In the genomic region with DNA sequence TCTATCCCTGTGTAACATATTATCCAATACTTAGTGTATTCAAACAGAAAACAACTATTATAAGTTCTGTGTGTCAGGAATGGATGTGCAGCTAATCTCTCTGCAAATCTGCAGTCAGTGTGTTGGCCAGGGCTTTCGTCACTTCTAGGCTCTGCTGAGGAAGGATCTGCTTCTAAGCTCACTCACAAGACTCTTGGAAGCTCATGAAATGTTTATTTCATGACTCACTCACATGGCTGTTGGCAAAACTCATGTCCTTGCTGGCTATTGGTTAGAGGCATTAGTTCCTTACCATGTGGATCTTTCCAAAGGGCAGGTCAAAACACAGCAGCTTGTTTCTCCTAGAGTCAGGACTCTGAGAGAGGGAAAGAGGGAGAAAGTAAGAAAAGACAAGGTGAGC, we compare ENCODE assay signal across 24 cellular contexts.
DNase-seq lines count a peak whose midpoint lies in the region; ATAC-seq and TF ChIP-seq lines count a peak whose summit lies in the region.
"Had no signal": no experiment of that assay in that cellular context is flagged by ENCODE, and none has a peak within 500 bp of the region (broad histone marks: within the 10 kb centered on the region; RNA-seq: fewer than 3 reads in every experiment).

No MANE protein-coding gene starts in this region.

- no peak for TF ChIP-seq POLR2A in gastroesophageal sphincter (IDR thresholded peaks at IDR 0.05)

- no peak overlapping the region for H3K4me3 Mint-ChIP-seq in stimulated activated naive B cell treated with anti-CD40 and anti-IgM and Interleukin-4, amounts not matched to agents 10 μg/mL and 1 μg/mL and 100 μg/mL, for 72 hours
- H3K4me3 Mint-ChIP-seq: activated CD8-positive, alpha-beta T cell treated with anti-CD3 and anti-CD28 coated beads, Interleukin-2, amount 10 ng/mL, durations not matched to agents 7 days and 5 days; brain; CD4-positive, alpha-beta T cell; type B pancreatic cell had no signal

- no peaks in the 10 kb centered on the region for H3K4me1 Mint-ChIP-seq in stimulated activated naive B cell treated with anti-CD40 and anti-IgM and Interleukin-4, amounts not matched to agents 10 μg/mL and 1 μg/mL and 100 μg/mL, for 72 hours

- peaks cover 4 to 5% of the 10 kb centered on the region in 2 donors for H3K9me3 Mint-ChIP-seq in stimulated activated naive B cell treated with anti-CD40 and anti-IgM and Interleukin-4, amounts not matched to agents 10 μg/mL and 1 μg/mL and 100 μg/mL, for 72 hours
- H3K9me3 Mint-ChIP-seq: type B pancreatic cell had no signal

- ATAC-seq in left lung = peak; percentile 81
- no peak for ATAC-seq in stimulated activated naive B cell treated with anti-CD40 and anti-IgM and Interleukin-4, amounts not matched to agents 10 μg/mL and 1 μg/mL and 100 μg/mL, for 72 hours (replicated peaks)
- no peak for ATAC-seq in gastroesophageal sphincter
- ATAC-seq: activated CD8-positive, alpha-beta T cell treated with anti-CD3 and anti-CD28 coated beads, Interleukin-2, amount 10 ng/mL, durations not matched to agents 7 days and 5 days; activated naive CD4-positive, alpha-beta T cell treated with anti-CD3 and anti-CD28 coated beads, Interleukin-2, amount 50 U/mL, for 72 hours; left colon; mucosa of descending colon had no signal

- H3K4me1 ChIP-seq in left lung (no peaks in the 10 kb centered on the region), gastroesophageal sphincter (no peaks in the 10 kb centered on the region)
- H3K4me1 ChIP-seq: SJSA1 had no signal

- H3K36me3 Mint-ChIP-seq in stimulated activated naive B cell treated with anti-CD40 and anti-IgM and Interleukin-4, amounts not matched to agents 10 μg/mL and 1 μg/mL and 100 μg/mL, for 72 hours = no peaks in the 10 kb centered on the region
- H3K36me3 Mint-ChIP-seq: activated naive CD4-positive, alpha-beta T cell treated with anti-CD3 and anti-CD28 coated beads, Interleukin-2, amount 50 U/mL, for 72 hours; brain; type B pancreatic cell had no signal

- in situ Hi-C loops in Caki2 (cut with HindIII; ENCODE audit: low pct_unique_long_range_greater_than_20kb, low sequenced_read_pairs) = no loop called here

- 14% methylated on average over 1 of the region's 1 CpG; no CpG with 5 or more reads in 1 of the 2 donors for WGBS in gastroesophageal sphincter (ENCODE audit: low coverage in 1 of 2), 2 donors

- no peaks in the 10 kb centered on the region for H3K27me3 ChIP-seq in MG63
- no peaks in the 10 kb centered on the region for H3K27me3 ChIP-seq in left lung
- H3K27me3 ChIP-seq in gastroesophageal sphincter = peaks cover 3% of the 10 kb centered on the region
- H3K27me3 ChIP-seq: neutrophil, SJSA1 had no signal

- no peaks in the 10 kb centered on the region for H3K9me3 ChIP-seq in MG63
- H3K9me3 ChIP-seq in left lung = no peaks in the 10 kb centered on the region
- H3K9me3 ChIP-seq in gastroesophageal sphincter = no peaks in the 10 kb centered on the region
- H3K9me3 ChIP-seq: mucosa of descending colon, neutrophil, SJSA1 had no signal

- TF ChIP-seq CTCF in choroid plexus epithelial cell (conservative IDR thresholded peaks at IDR 0.05; ENCODE audit: low read depth, low read length) (no peak), left lung (IDR thresholded peaks at IDR 0.05) (no peak), gastroesophageal sphincter (IDR thresholded peaks at IDR 0.05) (no peak)

- peak; percentile 25 for DNase-seq in Caki2 (ENCODE audit: low read depth)
- peak; percentile 75 for DNase-seq in MG63
- peak; percentile 4 for DNase-seq in choroid plexus epithelial cell (ENCODE audit: low read depth)
- DNase-seq in left lung = peak in 1 of 2 donors; percentile 35
- no peak for DNase-seq in stimulated activated naive B cell treated with anti-CD40 and anti-IgM and Interleukin-4, amounts not matched to agents 10 μg/mL and 1 μg/mL and 100 μg/mL, for 72 hours
- no peak for DNase-seq in central memory CD4-positive, alpha-beta T cell
- DNase-seq in effector CD8-positive, alpha-beta T cell (lab: John Stamatoyannopoulos, UW) = no peak
- DNase-seq: activated CD4-positive, CD25-positive, alpha-beta regulatory T cell; activated CD8-positive, alpha-beta T cell treated with anti-CD3 and anti-CD28 coated beads, Interleukin-2, amount 10 ng/mL, durations not matched to agents 7 days and 5 days; activated T-cell treated with anti-CD3 and anti-CD28 coated beads, Interleukin-2, amount 50 U/mL, for 48 hours; CD4-positive, alpha-beta T cell; DND-41; left colon; NCI-H1105 treated with DMSO at 0.1 percent for 48 hours; NCI-H524 treated with DMSO at 0.1 percent for 48 hours; retina; stimulated activated naive CD4-positive, alpha-beta T cell had no signal

- H3K27ac ChIP-seq in left lung (no peak overlapping the region), gastroesophageal sphincter (no peak overlapping the region)
- H3K27ac ChIP-seq: neutrophil, SJSA1 had no signal

- intact Hi-C loops in left lung (cut with DNase I) = no loop called here

- H3K4me3 ChIP-seq in MG63 (no peak overlapping the region), choroid plexus epithelial cell (ENCODE audit: low read depth, low read length) (no peak overlapping the region), left lung (no peak overlapping the region), gastroesophageal sphincter (no peak overlapping the region)
- H3K4me3 ChIP-seq: mucosa of descending colon, SJSA1 had no signal

- TF ChIP-seq EP300 in gastroesophageal sphincter (IDR thresholded peaks at IDR 0.05) = no peak

- no peaks in the 10 kb centered on the region for H3K36me3 ChIP-seq in MG63
- H3K36me3 ChIP-seq in left lung = no peaks in the 10 kb centered on the region
- H3K36me3 ChIP-seq in gastroesophageal sphincter = no peaks in the 10 kb centered on the region
- H3K36me3 ChIP-seq: neutrophil, SJSA1 had no signal

- no peak overlapping the region for H3K27ac Mint-ChIP-seq in stimulated activated naive B cell treated with anti-CD40 and anti-IgM and Interleukin-4, amounts not matched to agents 10 μg/mL and 1 μg/mL and 100 μg/mL, for 72 hours
- H3K27ac Mint-ChIP-seq: activated CD8-positive, alpha-beta T cell treated with anti-CD3 and anti-CD28 coated beads, Interleukin-2, amount 10 ng/mL, durations not matched to agents 7 days and 5 days; activated naive CD4-positive, alpha-beta T cell treated with anti-CD3 and anti-CD28 coated beads, Interleukin-2, amount 50 U/mL, for 72 hours; CD4-positive, alpha-beta T cell; type B pancreatic cell had no signal

- H3K27me3 Mint-ChIP-seq in stimulated activated naive B cell treated with anti-CD40 and anti-IgM and Interleukin-4, amounts not matched to agents 10 μg/mL and 1 μg/mL and 100 μg/mL, for 72 hours = peaks cover 0 to 5% of the 10 kb centered on the region in 2 donors

Comparison
In these comparisons a context has a peak if more than half of its experiments do, and no peak if none do; other contexts are left out.
1. DNase-seq: peak in Caki2 (single experiment), MG63 (single experiment) and choroid plexus epithelial cell (single experiment); none in stimulated activated naive B cell treated with anti-CD40 and anti-IgM and Interleukin-4, amounts not matched to agents 10 μg/mL and 1 μg/mL and 100 μg/mL, for 72 hours (single experiment), central memory CD4-positive, alpha-beta T cell (single experiment) and effector CD8-positive, alpha-beta T cell (single experiment).